ENCODE assay signal across 8 cellular contexts in the genomic region with DNA sequence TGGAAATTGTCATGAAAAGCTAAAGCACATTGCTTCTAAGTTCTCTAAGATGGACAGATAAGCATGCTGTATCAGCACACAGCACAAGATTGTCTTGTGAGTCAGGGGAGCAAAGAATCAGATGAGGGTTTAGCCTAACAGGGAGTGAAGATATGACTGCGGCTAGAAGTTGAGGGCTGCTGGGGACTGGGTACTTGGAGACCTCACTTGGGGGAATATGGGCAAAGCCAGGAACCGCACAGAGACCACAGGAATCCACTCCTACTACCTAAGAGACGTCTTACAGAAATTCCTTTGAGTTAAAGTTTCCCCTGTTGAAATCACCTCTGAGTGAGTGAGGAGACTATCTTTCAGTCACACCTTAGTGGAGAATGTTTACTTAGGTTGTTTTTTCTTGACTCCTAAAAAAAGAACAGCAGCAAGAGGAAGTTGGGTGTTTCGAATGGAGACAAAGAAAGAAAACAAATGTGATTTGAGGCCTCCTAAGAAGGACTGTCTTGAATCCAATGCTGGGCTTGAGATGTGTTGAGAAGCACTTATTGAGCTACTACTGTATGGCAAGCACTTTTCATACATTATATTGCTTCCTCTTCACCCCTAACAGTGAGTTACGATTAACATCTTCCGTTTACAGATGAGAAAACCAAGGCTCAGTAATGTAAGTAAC.
DNase-seq lines count a peak whose midpoint lies in the region; ATAC-seq lines count a peak whose summit lies in the region.

No MANE protein-coding gene starts in this region.

- peak; percentile 35 for ATAC-seq in GM19463 (IDR thresholded peaks at IDR 0.05; ENCODE audit: unreplicated experiment)
- ATAC-seq in GM19328 (IDR thresholded peaks at IDR 0.05; ENCODE audit: unreplicated experiment): no peak

- peak overlapping the region; percentile 75 for H3K4me3 Mint-ChIP-seq in activated naive CD4-positive, alpha-beta T cell treated with anti-CD3 and anti-CD28 coated beads, Interleukin-2, amount 50 U/mL, for 24 hours

- peaks cover 98% of the 10 kb centered on the region for H3K4me1 Mint-ChIP-seq in activated naive CD4-positive, alpha-beta T cell treated with anti-CD3 and anti-CD28 coated beads, Interleukin-2, amount 50 U/mL, for 24 hours

- H3K27ac Mint-ChIP-seq in activated naive CD4-positive, alpha-beta T cell treated with anti-CD3 and anti-CD28 coated beads, Interleukin-2, amount 50 U/mL, for 24 hours: peak overlapping the region; percentile 99

- H3K27ac ChIP-seq in KOPT-K1 (ENCODE audit: low read depth, low read length, poor library complexity, severe bottlenecking): peak overlapping the region; percentile 40

- H3K36me3 Mint-ChIP-seq in activated naive CD4-positive, alpha-beta T cell treated with anti-CD3 and anti-CD28 coated beads, Interleukin-2, amount 50 U/mL, for 24 hours: peaks cover 3% of the 10 kb centered on the region

- H3K27me3 Mint-ChIP-seq in activated naive CD4-positive, alpha-beta T cell treated with anti-CD3 and anti-CD28 coated beads, Interleukin-2, amount 50 U/mL, for 24 hours: no peaks in the 10 kb centered on the region

- no peaks in the 10 kb centered on the region for H3K9me3 ChIP-seq in KOPT-K1 (ENCODE audit: insufficient read depth, low read length, poor library complexity, severe bottlenecking)

- H3K9me3 Mint-ChIP-seq in activated naive CD4-positive, alpha-beta T cell treated with anti-CD3 and anti-CD28 coated beads, Interleukin-2, amount 50 U/mL, for 24 hours: no peaks in the 10 kb centered on the region

- peak; percentile 16 for DNase-seq in ACHN
- DNase-seq in renal cortical epithelial cell (ENCODE audit: low read depth): peak; percentile 90
- no peak for DNase-seq in NCI-H510A treated with DMSO at 0.1 percent for 48 hours (lab: John Stamatoyannopoulos, UW)
- DNase-seq in NCI-H446 treated with DMSO at 0.1 percent for 48 hours (lab: John Stamatoyannopoulos, UW): no peak

- no peaks in the 10 kb centered on the region for H3K36me3 ChIP-seq in KOPT-K1 (ENCODE audit: insufficient read depth, low read length)

- in situ Hi-C loops in ACHN (cut with HindIII; ENCODE audit: low pct_ligation_motif_present, low pct_unique_long_range_greater_than_20kb, low sequenced_read_pairs): no loop called here

Comparison
In these comparisons a context has a peak if more than half of its experiments do, and no peak if none do; other contexts are left out.
1. DNase-seq: peak in ACHN (single experiment) and renal cortical epithelial cell (single experiment); none in NCI-H510A treated with DMSO at 0.1 percent for 48 hours (single experiment) and NCI-H446 treated with DMSO at 0.1 percent for 48 hours (single experiment).